In the genomic region with DNA sequence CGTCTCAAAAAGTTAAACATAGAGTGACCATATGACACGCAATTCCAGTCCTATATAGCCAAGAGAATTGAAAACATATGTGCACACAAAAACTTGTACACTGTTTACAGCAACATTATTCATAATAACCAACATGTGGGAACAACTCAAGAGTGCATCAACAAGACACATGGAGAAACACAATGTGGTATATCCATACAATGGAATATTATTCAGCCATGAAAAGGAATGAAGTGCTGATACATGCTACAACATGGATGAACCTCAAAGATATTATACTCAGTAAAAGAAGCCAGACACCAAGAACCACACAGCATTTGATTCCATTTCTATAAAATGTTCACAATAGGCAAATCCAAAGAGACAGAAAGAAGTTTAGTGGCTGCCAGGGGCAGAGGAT, we compare ENCODE assay signal across 4 cellular contexts.
TF ChIP-seq lines count a peak whose summit lies in the region.

No MANE protein-coding gene starts in this region.

TF ChIP-seq in SK-N-SH treated with all-trans-retinoic acid at 6 μM for 48 hours, 23 proteins besides CTCF, POLR2A, EP300 and RAD21:
- TF ChIP-seq ISL1 (CRISPR knock-in tag; IDR thresholded peaks at IDR 0.05) (no peak), ZNF8 (CRISPR knock-in tag; IDR thresholded peaks at IDR 0.05) (peak; percentile 100)

TF ChIP-seq in SK-N-SH, 30 proteins besides CTCF, POLR2A, EP300 and RAD21:
- TF ChIP-seq POLR2AphosphoS5 (IDR thresholded peaks at IDR 0.05; ENCODE audit: low read depth, low read length) (no peak), SMC3 (IDR thresholded peaks at IDR 0.05; ENCODE audit: low read depth, low read length) (no peak), CHD2 (IDR thresholded peaks at IDR 0.05; ENCODE audit: low read length, partially characterized antibody) (no peak), ELF1 (IDR thresholded peaks at IDR 0.05) (no peak), FOXM1 (IDR thresholded peaks at IDR 0.05; ENCODE audit: low read depth) (no peak)
TF ChIP-seq in SK-N-SH: peak in this region for 0.

TF ChIP-seq in WTC11, 78 proteins besides CTCF, POLR2A, EP300 and RAD21:
- TF ChIP-seq, protein P1, sequence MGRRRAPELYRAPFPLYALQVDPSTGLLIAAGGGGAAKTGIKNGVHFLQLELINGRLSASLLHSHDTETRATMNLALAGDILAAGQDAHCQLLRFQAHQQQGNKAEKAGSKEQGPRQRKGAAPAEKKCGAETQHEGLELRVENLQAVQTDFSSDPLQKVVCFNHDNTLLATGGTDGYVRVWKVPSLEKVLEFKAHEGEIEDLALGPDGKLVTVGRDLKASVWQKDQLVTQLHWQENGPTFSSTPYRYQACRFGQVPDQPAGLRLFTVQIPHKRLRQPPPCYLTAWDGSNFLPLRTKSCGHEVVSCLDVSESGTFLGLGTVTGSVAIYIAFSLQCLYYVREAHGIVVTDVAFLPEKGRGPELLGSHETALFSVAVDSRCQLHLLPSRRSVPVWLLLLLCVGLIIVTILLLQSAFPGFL (CRISPR knock-in tag; IDR thresholded peaks at IDR 0.05; ENCODE audit: borderline replicate concordance) = no peak
- TF ChIP-seq GTF2I (CRISPR knock-in tag; conservative IDR thresholded peaks at IDR 0.05) (0 out of 2 replicates have a peak, but pooled peaks have one; percentile 49), EMX1 (CRISPR knock-in tag; IDR thresholded peaks at IDR 0.05) (no peak), NFE2L1 (CRISPR knock-in tag; IDR thresholded peaks at IDR 0.05) (no peak), CREM (CRISPR knock-in tag; IDR thresholded peaks at IDR 0.05) (no peak), ZNF121 (CRISPR knock-in tag; IDR thresholded peaks at IDR 0.05) (no peak)
- TF ChIP-seq, protein P2, sequence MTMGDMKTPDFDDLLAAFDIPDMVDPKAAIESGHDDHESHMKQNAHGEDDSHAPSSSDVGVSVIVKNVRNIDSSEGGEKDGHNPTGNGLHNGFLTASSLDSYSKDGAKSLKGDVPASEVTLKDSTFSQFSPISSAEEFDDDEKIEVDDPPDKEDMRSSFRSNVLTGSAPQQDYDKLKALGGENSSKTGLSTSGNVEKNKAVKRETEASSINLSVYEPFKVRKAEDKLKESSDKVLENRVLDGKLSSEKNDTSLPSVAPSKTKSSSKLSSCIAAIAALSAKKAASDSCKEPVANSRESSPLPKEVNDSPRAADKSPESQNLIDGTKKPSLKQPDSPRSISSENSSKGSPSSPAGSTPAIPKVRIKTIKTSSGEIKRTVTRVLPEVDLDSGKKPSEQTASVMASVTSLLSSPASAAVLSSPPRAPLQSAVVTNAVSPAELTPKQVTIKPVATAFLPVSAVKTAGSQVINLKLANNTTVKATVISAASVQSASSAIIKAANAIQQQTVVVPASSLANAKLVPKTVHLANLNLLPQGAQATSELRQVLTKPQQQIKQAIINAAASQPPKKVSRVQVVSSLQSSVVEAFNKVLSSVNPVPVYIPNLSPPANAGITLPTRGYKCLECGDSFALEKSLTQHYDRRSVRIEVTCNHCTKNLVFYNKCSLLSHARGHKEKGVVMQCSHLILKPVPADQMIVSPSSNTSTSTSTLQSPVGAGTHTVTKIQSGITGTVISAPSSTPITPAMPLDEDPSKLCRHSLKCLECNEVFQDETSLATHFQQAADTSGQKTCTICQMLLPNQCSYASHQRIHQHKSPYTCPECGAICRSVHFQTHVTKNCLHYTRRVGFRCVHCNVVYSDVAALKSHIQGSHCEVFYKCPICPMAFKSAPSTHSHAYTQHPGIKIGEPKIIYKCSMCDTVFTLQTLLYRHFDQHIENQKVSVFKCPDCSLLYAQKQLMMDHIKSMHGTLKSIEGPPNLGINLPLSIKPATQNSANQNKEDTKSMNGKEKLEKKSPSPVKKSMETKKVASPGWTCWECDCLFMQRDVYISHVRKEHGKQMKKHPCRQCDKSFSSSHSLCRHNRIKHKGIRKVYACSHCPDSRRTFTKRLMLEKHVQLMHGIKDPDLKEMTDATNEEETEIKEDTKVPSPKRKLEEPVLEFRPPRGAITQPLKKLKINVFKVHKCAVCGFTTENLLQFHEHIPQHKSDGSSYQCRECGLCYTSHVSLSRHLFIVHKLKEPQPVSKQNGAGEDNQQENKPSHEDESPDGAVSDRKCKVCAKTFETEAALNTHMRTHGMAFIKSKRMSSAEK (CRISPR knock-in tag; IDR thresholded peaks at IDR 0.05; ENCODE audit: borderline replicate concordance) = no peak

TF ChIP-seq in H1, 55 proteins besides CTCF, POLR2A, EP300 and RAD21 (continued from another document):
- no peak for TF ChIP-seq JUND (IDR thresholded peaks at IDR 0.05; ENCODE audit: low read length)
- TF ChIP-seq TEAD4 (IDR thresholded peaks at IDR 0.05; ENCODE audit: low read depth, low read length) = no peak
- TF ChIP-seq YY1 (IDR thresholded peaks at IDR 0.05; ENCODE audit: low read depth, low read length) = no peak
- peak; percentile 76; the same call in 1 of the 2 replicates for TF ChIP-seq KDM1A (IDR thresholded peaks at IDR 0.05; ENCODE audit: borderline replicate concordance, low read length)
TF ChIP-seq in H1: peak in this region for 1.
